Comparison of ENCODE assay signal across 23 cellular contexts in the genomic region with DNA sequence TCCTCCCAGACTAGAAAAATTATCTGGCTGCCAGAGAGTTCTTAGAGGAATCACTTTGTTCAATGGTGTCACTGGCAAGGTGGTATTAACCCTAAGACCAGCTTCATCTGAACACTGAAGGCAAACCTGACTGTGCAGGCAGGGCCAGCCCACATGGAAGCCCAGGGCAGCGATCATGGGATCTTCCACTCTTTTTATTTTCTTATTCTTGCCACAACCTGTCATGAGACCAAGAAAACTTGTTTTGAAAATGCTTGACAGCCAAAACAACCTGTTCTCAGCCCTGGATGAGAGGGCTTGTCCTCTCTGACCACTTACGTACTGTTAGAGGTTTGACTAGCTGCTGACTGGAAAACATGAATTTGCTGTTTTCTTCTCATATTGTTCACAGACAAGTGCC.
DNase-seq lines count a peak whose midpoint lies in the region; ATAC-seq, FAIRE-seq and TF ChIP-seq lines count a peak whose summit lies in the region.
"Had no signal": no experiment of that assay in that cellular context is flagged by ENCODE, and none has a peak within 500 bp of the region (broad histone marks: within the 10 kb centered on the region; RNA-seq: fewer than 3 reads in every experiment).

No MANE protein-coding gene starts in this region.

- peak; percentile 92 for ATAC-seq in esophagus mucosa
- ATAC-seq in GM18502 (IDR thresholded peaks at IDR 0.05; ENCODE audit: poor library complexity, unreplicated experiment): no peak

- no peak for DNase-seq in astrocyte (ENCODE audit: low read depth)
- DNase-seq in progenitor cell of endocrine pancreas (ENCODE audit: low spot score, unreplicated experiment): no peak
- DNase-seq in type B pancreatic cell (ENCODE audit: extremely low spot score, unreplicated experiment): no peak
- no peak for DNase-seq in WERI-Rb-1
- no peak for DNase-seq in foreskin fibroblast
- DNase-seq: C1 segment of cervical spinal cord; CD4-positive, alpha-beta memory T cell; COR-L47; DMS53; GOT3; HFFc6; MM.1S; NCI-H2029; NCI-H446; NCI-H524 treated with DMSO at 0.1 percent for 48 hours; NCI-H774; SJCRH30 had no signal

- H4K20me1 ChIP-seq in astrocyte (ENCODE audit: insufficient read depth, low read length): no peaks in the 10 kb centered on the region

- H3K36me3 Mint-ChIP-seq in astrocyte (ENCODE audit: low read depth, unreplicated experiment): peaks cover 5% of the 10 kb centered on the region
- peaks cover 2% of the 10 kb centered on the region for H3K36me3 Mint-ChIP-seq in progenitor cell of endocrine pancreas (ENCODE audit: insufficient read depth)
- H3K36me3 Mint-ChIP-seq in type B pancreatic cell: peaks cover 7% of the 10 kb centered on the region

- H3K4me3 ChIP-seq in astrocyte (ENCODE audit: insufficient read depth, low read depth, low read length) (no peak overlapping the region), WERI-Rb-1 (ENCODE audit: low read depth, low read length) (no peak overlapping the region), foreskin fibroblast (ENCODE audit: low read depth in 1 of 2, low read length in 2 of 2) (no peak overlapping the region)
- H3K4me3 ChIP-seq: HAP-1, SJCRH30 had no signal

- H3K9me3 ChIP-seq in astrocyte (ENCODE audit: insufficient read depth, low read depth, low read length) (no peaks in the 10 kb centered on the region), WERI-Rb-1 (ENCODE audit: severe bottlenecking) (no peaks in the 10 kb centered on the region)
- H3K9me3 ChIP-seq: HAP-1, SJCRH30 had no signal

- H3K27ac Mint-ChIP-seq in astrocyte (ENCODE audit: unreplicated experiment) (peak overlapping the region; percentile 44), progenitor cell of endocrine pancreas (peak overlapping the region; percentile 2), type B pancreatic cell (peak overlapping the region; percentile 85)
- H3K27ac Mint-ChIP-seq: CD4-positive, alpha-beta memory T cell; HFFc6 had no signal

- H3K36me3 ChIP-seq in astrocyte (ENCODE audit: insufficient read depth, low read length) (no peaks in the 10 kb centered on the region), WERI-Rb-1 (no peaks in the 10 kb centered on the region)
- H3K36me3 ChIP-seq: HAP-1, SJCRH30 had no signal

- no peak for FAIRE-seq in astrocyte (lab: Jason Lieb, UNC)
- FAIRE-seq: RCC 7860 had no signal

- H3K4me1 Mint-ChIP-seq in astrocyte (ENCODE audit: low read depth, unreplicated experiment): peaks cover 32% of the 10 kb centered on the region
- H3K4me1 Mint-ChIP-seq in progenitor cell of endocrine pancreas (ENCODE audit: low read depth): peaks cover 18% of the 10 kb centered on the region
- peaks cover 18% of the 10 kb centered on the region for H3K4me1 Mint-ChIP-seq in type B pancreatic cell (ENCODE audit: unreplicated experiment)
- H3K4me1 Mint-ChIP-seq: IgD-negative memory B cell had no signal

- H3K4me2 ChIP-seq in astrocyte (ENCODE audit: low read length): no peak overlapping the region
- H3K4me2 ChIP-seq: KMS-11 had no signal

- no peak overlapping the region for H3K4me3 Mint-ChIP-seq in astrocyte (ENCODE audit: unreplicated experiment)
- H3K4me3 Mint-ChIP-seq in progenitor cell of endocrine pancreas (ENCODE audit: low read depth): no peak overlapping the region
- H3K4me3 Mint-ChIP-seq in type B pancreatic cell: peak overlapping the region; percentile 43
- H3K4me3 Mint-ChIP-seq: CD4-positive, alpha-beta memory T cell; HFFc6; IgD-negative memory B cell had no signal

- H2AFZ ChIP-seq in astrocyte (ENCODE audit: low read depth, low read length): no peak overlapping the region

- peaks cover 27% of the 10 kb centered on the region for H3K4me1 ChIP-seq in astrocyte (ENCODE audit: insufficient read depth, low read length)
- H3K4me1 ChIP-seq: SJCRH30 had no signal

- TF ChIP-seq CTCF in astrocyte (IDR thresholded peaks at IDR 0.05; ENCODE audit: insufficient read depth, low read depth, low read length) (no peak), progenitor cell of endocrine pancreas (IDR thresholded peaks at IDR 0.05; ENCODE audit: unreplicated experiment) (no peak), type B pancreatic cell (conservative IDR thresholded peaks at IDR 0.05) (no peak), WERI-Rb-1 (IDR thresholded peaks at IDR 0.05; ENCODE audit: low read depth, low read length) (no peak), foreskin fibroblast (IDR thresholded peaks at IDR 0.05; ENCODE audit: low read depth, low read length) (no peak)

- no peak overlapping the region for H3K9ac ChIP-seq in astrocyte (ENCODE audit: low read length)
- H3K9ac ChIP-seq: KMS-11 had no signal

- no peaks in the 10 kb centered on the region for H3K79me2 ChIP-seq in astrocyte (ENCODE audit: insufficient read depth, low read length)

- H3K27me3 Mint-ChIP-seq in astrocyte (ENCODE audit: low read depth, unreplicated experiment) (peaks cover 1% of the 10 kb centered on the region), progenitor cell of endocrine pancreas (no peaks in the 10 kb centered on the region), type B pancreatic cell (no peaks in the 10 kb centered on the region)
- H3K27me3 Mint-ChIP-seq: CD4-positive, alpha-beta memory T cell; IgD-negative memory B cell had no signal

- H3K27me3 ChIP-seq in astrocyte (ENCODE audit: insufficient read depth, low read length) (no peaks in the 10 kb centered on the region), WERI-Rb-1 (ENCODE audit: insufficient read depth, low read depth, severe bottlenecking) (no peaks in the 10 kb centered on the region)
- H3K27me3 ChIP-seq: SJCRH30 had no signal

- no peaks in the 10 kb centered on the region for H3K9me3 Mint-ChIP-seq in astrocyte (ENCODE audit: unreplicated experiment)
- H3K9me3 Mint-ChIP-seq in progenitor cell of endocrine pancreas (ENCODE audit: low read depth): no peaks in the 10 kb centered on the region
- peaks cover 4% of the 10 kb centered on the region for H3K9me3 Mint-ChIP-seq in type B pancreatic cell
- H3K9me3 Mint-ChIP-seq: CD4-positive, alpha-beta memory T cell; HFFc6; IgD-negative memory B cell had no signal

- H3K27ac ChIP-seq in astrocyte (ENCODE audit: low read depth, low read length) (no peak overlapping the region), WERI-Rb-1 (no peak overlapping the region)
- H3K27ac ChIP-seq: KMS-11, SJCRH30 had no signal

Comparison
In these comparisons a context has a peak if more than half of its experiments do, and no peak if none do; other contexts are left out.
1. H3K27ac Mint-ChIP-seq: peak in every context shown above with its lines; median percentile 85 in type B pancreatic cell; 44 in astrocyte; 2 in progenitor cell of endocrine pancreas.